In genomic region chr11:49302360-49302759, GRCh38 we compare ENCODE assay signal across 24 cellular contexts.
"Had no signal": no experiment of that assay in that cellular context is flagged by ENCODE, and none has a peak within 500 bp of the region (broad histone marks: within the 10 kb centered on the region; RNA-seq: fewer than 3 reads in every experiment).

No MANE protein-coding gene starts in this region.

- H3K4me2 ChIP-seq: neural progenitor cell had no signal

- H3K4me1 Mint-ChIP-seq: activated CD4-positive, alpha-beta T cell treated with anti-CD3 and anti-CD28 coated beads, Interleukin-2, amount 10 ng/mL, durations not matched to agents 7 days and 5 days; brain; naive thymus-derived CD4-positive, alpha-beta T cell; neural progenitor cell; stimulated activated memory B cell treated with anti-CD40 and anti-IgM and Interleukin-4, amounts not matched to agents 10 μg/mL and 1 μg/mL and 100 μg/mL, for 72 hours had no signal

- ATAC-seq: activated naive CD4-positive, alpha-beta T cell treated with anti-CD3 and anti-CD28 coated beads, Interleukin-2, amount 50 U/mL, for 72 hours; heart left ventricle; left colon; lower lobe of right lung; naive thymus-derived CD4-positive, alpha-beta T cell; sciatic nerve; stimulated activated memory B cell treated with anti-CD40 and anti-IgM and Interleukin-4, amounts not matched to agents 10 μg/mL and 1 μg/mL and 100 μg/mL, for 72 hours had no signal

- H2AFZ ChIP-seq: neural progenitor cell had no signal

- H3K36me3 ChIP-seq: heart left ventricle, lower lobe of right lung, neural progenitor cell, stomach, suprapubic skin, tibial nerve had no signal

- H3K36me3 Mint-ChIP-seq: brain; naive thymus-derived CD4-positive, alpha-beta T cell; neural progenitor cell; stimulated activated memory B cell treated with anti-CD40 and anti-IgM and Interleukin-4, amounts not matched to agents 10 μg/mL and 1 μg/mL and 100 μg/mL, for 72 hours had no signal

- H3K27me3 Mint-ChIP-seq: activated CD4-positive, alpha-beta T cell treated with anti-CD3 and anti-CD28 coated beads, Interleukin-2, amount 10 ng/mL, durations not matched to agents 7 days and 5 days; naive thymus-derived CD4-positive, alpha-beta T cell; stimulated activated memory B cell treated with anti-CD40 and anti-IgM and Interleukin-4, amounts not matched to agents 10 μg/mL and 1 μg/mL and 100 μg/mL, for 72 hours had no signal

- H3K27me3 ChIP-seq: heart left ventricle, neural progenitor cell, stomach, suprapubic skin, tibial nerve had no signal

- H3K4me3 ChIP-seq: heart left ventricle, lower lobe of right lung, neural progenitor cell, stomach, suprapubic skin, tibial nerve had no signal

- H3K9ac ChIP-seq: neural progenitor cell had no signal

- H3K27ac Mint-ChIP-seq: activated CD4-positive, alpha-beta T cell treated with anti-CD3 and anti-CD28 coated beads, Interleukin-2, amount 10 ng/mL, durations not matched to agents 7 days and 5 days; activated naive CD4-positive, alpha-beta T cell treated with anti-CD3 and anti-CD28 coated beads, Interleukin-2, amount 50 U/mL, for 72 hours; brain; naive thymus-derived CD4-positive, alpha-beta T cell; neural progenitor cell; stimulated activated memory B cell treated with anti-CD40 and anti-IgM and Interleukin-4, amounts not matched to agents 10 μg/mL and 1 μg/mL and 100 μg/mL, for 72 hours had no signal

- H3K9me3 Mint-ChIP-seq: activated CD4-positive, alpha-beta T cell treated with anti-CD3 and anti-CD28 coated beads, Interleukin-2, amount 10 ng/mL, durations not matched to agents 7 days and 5 days had no signal

- H3K4me3 Mint-ChIP-seq: activated CD4-positive, alpha-beta T cell treated with anti-CD3 and anti-CD28 coated beads, Interleukin-2, amount 10 ng/mL, durations not matched to agents 7 days and 5 days; brain; naive thymus-derived CD4-positive, alpha-beta T cell; neural progenitor cell; stimulated activated memory B cell treated with anti-CD40 and anti-IgM and Interleukin-4, amounts not matched to agents 10 μg/mL and 1 μg/mL and 100 μg/mL, for 72 hours had no signal

- H3K9me3 ChIP-seq: lower lobe of right lung, stomach, suprapubic skin, tibial nerve had no signal

- H3K4me1 ChIP-seq: heart left ventricle, lower lobe of right lung, stomach, suprapubic skin, tibial nerve had no signal

- FAIRE-seq: urothelium cell line had no signal

- H3K27ac ChIP-seq: heart left ventricle, lower lobe of right lung, neural progenitor cell, stomach, suprapubic skin, tibial nerve had no signal

- DNase-seq: activated CD4-positive, alpha-beta T cell treated with anti-CD3 and anti-CD28 coated beads, Interleukin-2, amount 10 ng/mL, durations not matched to agents 7 days and 5 days; activated CD4-positive, CD25-positive, alpha-beta regulatory T cell treated with anti-CD3 and anti-CD28 coated beads, Interleukin-2, amount 50 U/mL, for 72 hours; activated T-cell treated with anti-CD3 and anti-CD28 coated beads, Interleukin-2, amount 50 U/mL, for 1 hour; aorta; caudate nucleus; dermis blood vessel endothelial cell; effector CD8-positive, alpha-beta T cell; heart left ventricle; islet precursor cell; left colon; lower lobe of right lung; naive thymus-derived CD4-positive, alpha-beta T cell; posterior cingulate gyrus; small intestine; stimulated activated CD4-positive, alpha-beta T cell treated with anti-CD3 and anti-CD28 coated beads, Interleukin-15, amount 100 ng/mL, for 24 hours; stomach had no signal
